Comparison of ENCODE assay signal across 11 cellular contexts in the genomic region with DNA sequence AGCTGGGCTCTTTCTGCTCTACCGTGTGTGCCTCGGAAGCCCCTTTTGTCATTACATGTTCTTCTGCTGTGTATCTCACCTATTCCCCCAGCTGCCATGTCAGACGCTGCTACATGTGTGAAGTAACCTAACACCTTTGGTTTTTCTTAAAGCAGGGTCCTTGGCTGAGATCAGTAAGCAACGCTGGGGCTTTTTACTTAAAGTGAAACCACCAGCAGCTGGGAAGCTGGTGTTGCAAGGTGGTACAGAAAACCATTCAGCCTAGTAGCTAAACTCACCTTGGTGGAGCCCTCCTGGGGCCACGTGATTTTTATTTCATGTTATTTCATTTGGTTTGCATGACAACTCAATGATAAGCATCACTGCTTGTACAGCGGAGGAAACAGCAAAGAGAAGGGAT.
A peak's percentile ranks its signal among the peaks of the same experiment; 100 is the strongest.
DNase-seq lines count a peak whose midpoint lies in the region; ATAC-seq and TF ChIP-seq lines count a peak whose summit lies in the region.
"Had no signal": no experiment of that assay in that cellular context is flagged by ENCODE, and none has a peak within 500 bp of the region (broad histone marks: within the 10 kb centered on the region; RNA-seq: fewer than 3 reads in every experiment).

No MANE protein-coding gene starts in this region.

- H4K8ac ChIP-seq in trophoblast cell (ENCODE audit: low read depth, low read length), result no peak overlapping the region

- no peak overlapping the region for H2BK5ac ChIP-seq in trophoblast cell (ENCODE audit: low read depth, low read length, poor library complexity)

- DNase-seq in mucosa of descending colon, result no peak
- no peak for DNase-seq in colonic mucosa
- no peak for DNase-seq in trophoblast cell
- DNase-seq in NCI-H146 treated with DMSO at 0.1 percent for 48 hours (lab: John Stamatoyannopoulos, UW; ENCODE audit: unreplicated experiment), result no peak
- DNase-seq in effector memory CD4-positive, alpha-beta T cell, result no peak
- DNase-seq: activated effector memory CD4-positive, alpha-beta T cell treated with anti-CD3 and anti-CD28 coated beads, Interleukin-2, amount 50 U/mL, for 16 hours; endodermal cell; NCI-H2081 had no signal

- WGBS in trophoblast cell (ENCODE audit: extremely low coverage, insufficient coverage, insufficient read length), result no CpG with 5 or more reads among the region's 6 CpGs

- no peak overlapping the region for H2BK12ac ChIP-seq in trophoblast cell (ENCODE audit: low read length)

- H3K9ac ChIP-seq in colonic mucosa (ENCODE audit: low read depth in 2 of 2, low read length in 2 of 2) (no peak overlapping the region), trophoblast cell (ENCODE audit: low read length) (no peak overlapping the region)

- H3K4me2 ChIP-seq in trophoblast cell (ENCODE audit: low read length), result no peak overlapping the region

- H2BK120ac ChIP-seq in trophoblast cell (ENCODE audit: insufficient read depth, low read length, poor library complexity), result no peak overlapping the region

- H3K27me3 ChIP-seq in colonic mucosa, result no peaks in the 10 kb centered on the region
- H3K27me3 ChIP-seq in trophoblast cell (ENCODE audit: insufficient read depth, low read length), result no peaks in the 10 kb centered on the region
- H3K27me3 ChIP-seq in effector memory CD4-positive, alpha-beta T cell (replicated peaks; ENCODE audit: control insufficient read depth, insufficient read depth, low read length, poor library complexity, severe bottlenecking), result no peaks in the 10 kb centered on the region

- no peak overlapping the region for H2AK5ac ChIP-seq in trophoblast cell (ENCODE audit: low read length)

- H3K18ac ChIP-seq in trophoblast cell (ENCODE audit: low read length), result no peak overlapping the region

- H3K27ac ChIP-seq in colonic mucosa, result no peak overlapping the region
- no peak overlapping the region for H3K27ac ChIP-seq in trophoblast cell (ENCODE audit: low read depth, low read length)
- no peak overlapping the region for H3K27ac ChIP-seq in effector memory CD4-positive, alpha-beta T cell (ENCODE audit: insufficient read depth, low read length, poor library complexity, severe bottlenecking)

- no peaks in the 10 kb centered on the region for H3K79me2 ChIP-seq in trophoblast cell (ENCODE audit: control insufficient read depth, insufficient read depth, low read length, poor library complexity)

- no peak overlapping the region for H4K91ac ChIP-seq in trophoblast cell (ENCODE audit: low read depth, low read length)

- no peaks in the 10 kb centered on the region for H3K79me1 ChIP-seq in trophoblast cell (ENCODE audit: low read length)

- intact Hi-C loops in mucosa of descending colon (cut with DNase I, micrococcal nuclease) (no loop called here), colonic mucosa (cut with DNase I) (no loop called here)

- H4K12ac ChIP-seq in trophoblast cell (ENCODE audit: low read depth, low read length), result no peak overlapping the region

- TF ChIP-seq CTCF in mucosa of descending colon (IDR thresholded peaks at IDR 0.05) (no peak), colonic mucosa (IDR thresholded peaks at IDR 0.05) (no peak)

- H3K4me3 ChIP-seq in mucosa of descending colon, result no peak overlapping the region
- H3K4me3 ChIP-seq in colonic mucosa, result no peak overlapping the region
- no peak overlapping the region for H3K4me3 ChIP-seq in trophoblast cell (ENCODE audit: low read depth, low read length)
- H3K4me3 ChIP-seq in effector memory CD4-positive, alpha-beta T cell (ENCODE audit: insufficient read depth, low read depth, low read length, poor library complexity, severe bottlenecking), result no peak overlapping the region

- no peaks in the 10 kb centered on the region for H3K4me1 ChIP-seq in mucosa of descending colon (ENCODE audit: low read depth)
- H3K4me1 ChIP-seq in colonic mucosa, result no peaks in the 10 kb centered on the region
- no peaks in the 10 kb centered on the region for H3K4me1 ChIP-seq in trophoblast cell (ENCODE audit: control insufficient read depth in 1 of 2, insufficient read depth in 2 of 2, low read length in 2 of 2)
- no peaks in the 10 kb centered on the region for H3K4me1 ChIP-seq in effector memory CD4-positive, alpha-beta T cell (ENCODE audit: control insufficient read depth, insufficient read depth, low read length, poor library complexity, severe bottlenecking)

- peak; percentile 56 for ATAC-seq in GM18858 (IDR thresholded peaks at IDR 0.05; ENCODE audit: unreplicated experiment)
- ATAC-seq in GM21529 (IDR thresholded peaks at IDR 0.05; ENCODE audit: unreplicated experiment), result peak; percentile 44
- peak; percentile 44 for ATAC-seq in HG03457 (IDR thresholded peaks at IDR 0.05; ENCODE audit: unreplicated experiment)
- peak; percentile 65 for ATAC-seq in mucosa of descending colon

- H3K4ac ChIP-seq in trophoblast cell (ENCODE audit: low read depth, low read length), result no peak overlapping the region

- no peaks in the 10 kb centered on the region for H3K9me3 ChIP-seq in mucosa of descending colon
- no peaks in the 10 kb centered on the region for H3K9me3 ChIP-seq in colonic mucosa
- H3K9me3 ChIP-seq in trophoblast cell (ENCODE audit: insufficient read depth, low read depth, low read length), result peaks cover 2% of the 10 kb centered on the region
- H3K9me3 ChIP-seq in effector memory CD4-positive, alpha-beta T cell (ENCODE audit: control insufficient read depth, low read length), result no peaks in the 10 kb centered on the region

- no peak overlapping the region for H2AFZ ChIP-seq in trophoblast cell (ENCODE audit: insufficient read depth, low read length, poor library complexity)

- H3K14ac ChIP-seq in trophoblast cell (ENCODE audit: low read length), result no peak overlapping the region

- no peak overlapping the region for H3K23ac ChIP-seq in trophoblast cell (ENCODE audit: low read length)

- H3K36me3 ChIP-seq in mucosa of descending colon (ENCODE audit: low read depth) (no peaks in the 10 kb centered on the region), colonic mucosa (no peaks in the 10 kb centered on the region), trophoblast cell (ENCODE audit: control insufficient read depth in 1 of 2, insufficient read depth in 2 of 2, low read length in 2 of 2) (no peaks in the 10 kb centered on the region)
- H3K36me3 ChIP-seq in effector memory CD4-positive, alpha-beta T cell (ENCODE audit: control insufficient read depth, insufficient read depth, low read length), result no peaks in the 10 kb centered on the region
